Comparison of ENCODE assay signal across 12 cellular contexts in genomic region chr19:49132974-49133609, GRCh38. TPM values are rescaled to one million over a fixed set of nuclear protein-coding genes. Genes with fewer than 3 reads are reported as not detected.
A peak's percentile ranks its signal among the peaks of the same experiment; 100 is the strongest.
DNase-seq lines count a peak whose midpoint lies in the region; ATAC-seq and TF ChIP-seq lines count a peak whose summit lies in the region.
"Had no signal": no experiment of that assay in that cellular context is flagged by ENCODE, and none has a peak within 500 bp of the region (broad histone marks: within the 10 kb centered on the region; RNA-seq: fewer than 3 reads in every experiment).

No MANE protein-coding gene starts in this region.

- intact Hi-C loops in left ventricle myocardium inferior (cut with micrococcal nuclease) = no loop called here

- no peak overlapping the region for H3K56ac ChIP-seq in H9 (ENCODE audit: insufficient read length, low read depth, low read length)

- no peak overlapping the region for H2BK15ac ChIP-seq in H9 (ENCODE audit: low read depth, low read length)

- POLR2A ChIA-PET in activated CD4-positive, alpha-beta memory T cell treated with anti-CD3 and anti-CD28 coated beads, Interleukin-2, amount 10 ng/mL, durations not matched to agents 7 days and 5 days (lab: Charles Lee) = interaction anchor here (1.3 kb wide), 1 partner anchor 27 kb away, joined by 4 read pairs; no protein-coding TSS in a partner anchor

- H3K4me2 ChIP-seq in H9 (ENCODE audit: insufficient read depth, insufficient read length, low read length) (no peak overlapping the region), skeletal muscle satellite cell (ENCODE audit: low read length) (peak overlapping the region; percentile 20)

- H4K20me1 ChIP-seq in H9 (ENCODE audit: control insufficient read depth, insufficient read depth, insufficient read length) = no peaks in the 10 kb centered on the region

- no peak overlapping the region for H4K5ac ChIP-seq in H9 (ENCODE audit: insufficient read length, low read depth, low read length)

- H3K79me2 ChIP-seq in H9 (ENCODE audit: insufficient read depth, low read length) = no peaks in the 10 kb centered on the region
- H3K79me2 ChIP-seq: parathyroid adenoma had no signal

- H3K4me1 ChIP-seq in H9 (ENCODE audit: insufficient read depth, low read length) (peaks cover 4% of the 10 kb centered on the region; the same call in 1 of the 2 replicates), left ventricle myocardium inferior (peaks cover 32% of the 10 kb centered on the region), skeletal muscle satellite cell (ENCODE audit: control insufficient read depth, insufficient read depth, low read length) (peaks cover 20% of the 10 kb centered on the region)
- H3K4me1 ChIP-seq: parathyroid adenoma had no signal

- H3K4me3 ChIP-seq in left ventricle myocardium inferior (peak overlapping the region; percentile 60), skeletal muscle satellite cell (ENCODE audit: low read length) (no peak overlapping the region)

- DNase-seq in H9 = peak; percentile 87
- DNase-seq in activated CD4-positive, alpha-beta memory T cell treated with anti-CD3 and anti-CD28 coated beads, Interleukin-2, amount 10 ng/mL, durations not matched to agents 7 days and 5 days = no peak
- peak; percentile 57 for DNase-seq in left ventricle myocardium inferior
- DNase-seq in GM13976 (ENCODE audit: low spot score) = no peak
- DNase-seq in NCI-H2196 treated with DMSO at 0.1 percent for 48 hours (lab: John Stamatoyannopoulos, UW; ENCODE audit: unreplicated experiment) = no peak
- DNase-seq in NCI-H82 treated with DMSO at 0.1 percent for 48 hours (lab: John Stamatoyannopoulos, UW; ENCODE audit: unreplicated experiment) = no peak
- DNase-seq: NCI-H1092 had no signal

- no peak overlapping the region for H3K14ac ChIP-seq in H9 (ENCODE audit: insufficient read depth, low read length)

- H3K27ac Mint-ChIP-seq in H9 = peak overlapping the region in 1 of 3 experiments; percentile 48; a peak in 1 of 7 replicates
- H3K27ac Mint-ChIP-seq in activated CD4-positive, alpha-beta memory T cell treated with anti-CD3 and anti-CD28 coated beads, Interleukin-2, amount 10 ng/mL, durations not matched to agents 7 days and 5 days = no peak overlapping the region

- no peak overlapping the region for H2BK12ac ChIP-seq in H9 (ENCODE audit: insufficient read length, low read depth, low read length)

- no peak overlapping the region for H3K18ac ChIP-seq in H9 (ENCODE audit: insufficient read length, low read depth, low read length)

- H3K9me3 Mint-ChIP-seq in H9 = peaks cover 0 to 3% of the 10 kb centered on the region in 2 experiments; a peak in 1 of 5 replicates
- H3K9me3 Mint-ChIP-seq in activated CD4-positive, alpha-beta memory T cell treated with anti-CD3 and anti-CD28 coated beads, Interleukin-2, amount 10 ng/mL, durations not matched to agents 7 days and 5 days = no peaks in the 10 kb centered on the region

- WGBS in H9 (ENCODE audit: extremely low coverage, insufficient read length, low lambda C conversion rate) = no CpG with 5 or more reads among the region's 49 CpGs

- H3K36me3 Mint-ChIP-seq in H9 (ENCODE audit: insufficient read depth in 1 of 3, low read depth in 3 of 3) = peaks cover 40 to 55% (median 46%) of the 10 kb centered on the region in 3 experiments
- no peaks in the 10 kb centered on the region for H3K36me3 Mint-ChIP-seq in activated CD4-positive, alpha-beta memory T cell treated with anti-CD3 and anti-CD28 coated beads, Interleukin-2, amount 10 ng/mL, durations not matched to agents 7 days and 5 days (ENCODE audit: low read depth)

- H3K9me3 ChIP-seq in H9 (ENCODE audit: control insufficient read depth, low read depth, low read length) (no peaks in the 10 kb centered on the region), left ventricle myocardium inferior (replicated peaks) (no peaks in the 10 kb centered on the region), skeletal muscle satellite cell (replicated peaks; ENCODE audit: low read length) (no peaks in the 10 kb centered on the region)

- no peak overlapping the region for H3K4ac ChIP-seq in H9 (ENCODE audit: low read depth, low read length)

- H2BK5ac ChIP-seq in H9 (ENCODE audit: insufficient read length, low read length) = no peak overlapping the region

- no peak overlapping the region for H2AFZ ChIP-seq in H9 (ENCODE audit: low read length)

- in situ Hi-C loops in GM13976 (cut with MboI; ENCODE audit: low sequenced_read_pairs, unreplicated experiment) = no loop called here

- H3K23ac ChIP-seq in H9 (ENCODE audit: insufficient read length, low read depth, low read length) = no peak overlapping the region

- no peaks in the 10 kb centered on the region for H3K36me3 ChIP-seq in left ventricle myocardium inferior
- no peaks in the 10 kb centered on the region for H3K36me3 ChIP-seq in skeletal muscle satellite cell (ENCODE audit: insufficient read depth, low read length)

- no peak overlapping the region for H4K91ac ChIP-seq in H9 (ENCODE audit: insufficient read length, low read depth, low read length)

- no peak for ATAC-seq in GM21367 (IDR thresholded peaks at IDR 0.05; ENCODE audit: unreplicated experiment)

- TF ChIP-seq CTCF in H9 (conservative IDR thresholded peaks at IDR 0.05) (no peak), left ventricle myocardium inferior (IDR thresholded peaks at IDR 0.05; ENCODE audit: borderline replicate concordance) (no peak), GM13976 (IDR thresholded peaks at IDR 0.05; ENCODE audit: borderline replicate concordance, control extremely low read depth, extremely low read depth, insufficient read depth, missing control alignments) (no peak)

- H3K27ac ChIP-seq in H9 (ENCODE audit: insufficient read length, low read depth, low read length) = no peak overlapping the region
- peak overlapping the region; percentile 31 for H3K27ac ChIP-seq in left ventricle myocardium inferior (replicated peaks)
- H3K27ac ChIP-seq: parathyroid adenoma, VCaP had no signal

- H3K4me1 Mint-ChIP-seq in H9 = peaks cover 23 to 48% of the 10 kb centered on the region in 2 experiments
- H3K4me1 Mint-ChIP-seq in activated CD4-positive, alpha-beta memory T cell treated with anti-CD3 and anti-CD28 coated beads, Interleukin-2, amount 10 ng/mL, durations not matched to agents 7 days and 5 days = peaks cover 20% of the 10 kb centered on the region

- H3T11ph ChIP-seq in H9 (ENCODE audit: low read length) = no peak overlapping the region

- H2BK20ac ChIP-seq in H9 (ENCODE audit: low read depth, low read length, poor library complexity, severe bottlenecking) = no peak overlapping the region

- H3K9ac ChIP-seq in H9 (ENCODE audit: extremely low read depth, insufficient read length, low read length) (no peak overlapping the region), skeletal muscle satellite cell (ENCODE audit: low read depth, low read length) (no peak overlapping the region)
- H3K9ac ChIP-seq: parathyroid adenoma had no signal

- no peak overlapping the region for H2AK5ac ChIP-seq in H9 (ENCODE audit: insufficient read length, low read length)

- no peak overlapping the region for H2BK120ac ChIP-seq in H9 (ENCODE audit: low read depth, low read length, poor library complexity, severe bottlenecking)

- H4K8ac ChIP-seq in H9 (replicated peaks; ENCODE audit: insufficient read length, low read depth, low read length) = no peak overlapping the region

- CTCF ChIA-PET in activated CD4-positive, alpha-beta memory T cell treated with anti-CD3 and anti-CD28 coated beads, Interleukin-2, amount 10 ng/mL, durations not matched to agents 7 days and 5 days (lab: Charles Lee) = interaction anchor here (1.0 kb wide), 1 partner anchor 75 kb away, joined by 3 read pairs; no protein-coding TSS in a partner anchor

- no peaks in the 10 kb centered on the region for H3K27me3 ChIP-seq in H9 (ENCODE audit: insufficient read depth, low read length)
- no peaks in the 10 kb centered on the region for H3K27me3 ChIP-seq in left ventricle myocardium inferior (ENCODE audit: low read depth)
- H3K27me3 ChIP-seq in skeletal muscle satellite cell (ENCODE audit: control insufficient read depth, insufficient read depth, low read length) = peaks cover 14% of the 10 kb centered on the region

- H3K79me1 ChIP-seq in H9 (ENCODE audit: insufficient read depth, low read depth, low read length, poor library complexity, severe bottlenecking) = no peaks in the 10 kb centered on the region

- H3K27me3 Mint-ChIP-seq in H9 (ENCODE audit: low read depth) = peaks cover 1% of the 10 kb centered on the region; the same call in 1 of the 2 replicates
- peaks cover 10% of the 10 kb centered on the region for H3K27me3 Mint-ChIP-seq in activated CD4-positive, alpha-beta memory T cell treated with anti-CD3 and anti-CD28 coated beads, Interleukin-2, amount 10 ng/mL, durations not matched to agents 7 days and 5 days

- H3K23me2 ChIP-seq in H9 (ENCODE audit: insufficient read length, low read depth, low read length, poor library complexity, severe bottlenecking) = peaks cover 7% of the 10 kb centered on the region

- peak overlapping the region; percentile 52 to 61; a peak in 3 of 5 replicates for H3K4me3 Mint-ChIP-seq in H9
- peak overlapping the region; percentile 24 for H3K4me3 Mint-ChIP-seq in activated CD4-positive, alpha-beta memory T cell treated with anti-CD3 and anti-CD28 coated beads, Interleukin-2, amount 10 ng/mL, durations not matched to agents 7 days and 5 days

RNA-seq across cellular contexts. Expression of gene PPFIA3, which starts 13.7 kb away (rescaled TPM):
- total RNA-seq in H9 (2021) = 18.8 and 19.1 TPM in 2 replicates
- 1 to 10 TPM; 2.6 TPM for total RNA-seq in activated CD4-positive, alpha-beta memory T cell treated with anti-CD3 and anti-CD28 coated beads, Interleukin-2, amount 10 ng/mL, durations not matched to agents 7 days and 5 days
- 5.7 TPM for total RNA-seq in left ventricle myocardium inferior
- 2.0 and 2.2 TPM in 2 replicates for total RNA-seq in skeletal muscle satellite cell (2012; rRNA removed)

RNA-seq across cellular contexts. Expression of gene C19orf73, which starts 14.1 kb away (rescaled TPM):
- 0.72 and 1.1 TPM in 2 replicates for total RNA-seq in H9 (2021)
- total RNA-seq in activated CD4-positive, alpha-beta memory T cell treated with anti-CD3 and anti-CD28 coated beads, Interleukin-2, amount 10 ng/mL, durations not matched to agents 7 days and 5 days = 1 to 10 TPM; 1.0 TPM
- 1.6 TPM for total RNA-seq in left ventricle myocardium inferior
- total RNA-seq in skeletal muscle satellite cell (2012; rRNA removed) = 0.25 and 1.3 TPM in 2 replicates
- total RNA-seq: urinary bladder had no signal

RNA-seq across cellular contexts. Expression of gene LIN7B, which starts 18.9 kb away (rescaled TPM):
- 3.5 and 4.2 TPM in 2 replicates for total RNA-seq in H9 (2021)
- 1 to 10 TPM; 4.3 to 4.7 TPM for total RNA-seq in activated CD4-positive, alpha-beta memory T cell treated with anti-CD3 and anti-CD28 coated beads, Interleukin-2, amount 10 ng/mL, durations not matched to agents 7 days and 5 days
- total RNA-seq in left ventricle myocardium inferior = 23.4 TPM
- 4.4 and 5.1 TPM in 2 replicates for total RNA-seq in skeletal muscle satellite cell (2012; rRNA removed)

RNA-seq across cellular contexts. Expression of gene HRC, which starts 22.1 kb away (rescaled TPM):
- total RNA-seq in H9 (2021) (1.8 and 1.9 TPM in 2 replicates), left ventricle myocardium inferior (1,040 TPM)
- total RNA-seq in activated CD4-positive, alpha-beta memory T cell treated with anti-CD3 and anti-CD28 coated beads, Interleukin-2, amount 10 ng/mL, durations not matched to agents 7 days and 5 days = not detected
- total RNA-seq in skeletal muscle satellite cell (2012; rRNA removed) = 2.2 TPM in 1 of 2 replicates, not detected in the other

RNA-seq across cellular contexts. Expression of gene TRPM4, which starts 24.5 kb away (rescaled TPM):
- total RNA-seq in H9 (2021) (6.9 and 7.2 TPM in 2 replicates), left ventricle myocardium inferior (31.5 TPM)
- under 1 TPM in 1 of 2 experiments, not detected in 1; 0.58 TPM for total RNA-seq in activated CD4-positive, alpha-beta memory T cell treated with anti-CD3 and anti-CD28 coated beads, Interleukin-2, amount 10 ng/mL, durations not matched to agents 7 days and 5 days
- 15.5 and 18.5 TPM in 2 replicates for total RNA-seq in skeletal muscle satellite cell (2012; rRNA removed)

Comparison
In these comparisons a context has a peak if more than half of its experiments do, and no peak if none do; other contexts are left out.
1. DNase-seq: peak in H9 (single experiment) and left ventricle myocardium inferior (single experiment); none in activated CD4-positive, alpha-beta memory T cell treated with anti-CD3 and anti-CD28 coated beads, Interleukin-2, amount 10 ng/mL, durations not matched to agents 7 days and 5 days (single experiment), GM13976 (single experiment), NCI-H2196 treated with DMSO at 0.1 percent for 48 hours (single experiment) and NCI-H82 treated with DMSO at 0.1 percent for 48 hours (single experiment).